In genomic region chr14:50003213-50004021, GRCh38 we compare ENCODE assay signal across 8 cellular contexts.
DNase-seq lines count a peak whose midpoint lies in the region.

No MANE protein-coding gene starts in this region.

- H3K36me3 ChIP-seq in GM23248 (ENCODE audit: low read depth): no peaks in the 10 kb centered on the region
- H3K36me3 ChIP-seq in iPS DF 6.9 (ENCODE audit: control insufficient read depth, insufficient read depth, low read length): no peaks in the 10 kb centered on the region
- no peaks in the 10 kb centered on the region for H3K36me3 ChIP-seq in skeletal muscle tissue (ENCODE audit: control insufficient read depth in 3 of 3, insufficient read depth in 3 of 3, low read length in 3 of 3)

- H3K27ac ChIP-seq in GM23248: peak overlapping the region; percentile 92
- H3K27ac ChIP-seq in iPS DF 6.9 (ENCODE audit: low read length): no peak overlapping the region
- H3K27ac ChIP-seq in skeletal muscle tissue (ENCODE audit: low read depth, low read length): peak overlapping the region; percentile 88

- H4K20me1 ChIP-seq in GM23248 (ENCODE audit: insufficient read depth): no peaks in the 10 kb centered on the region

- peak; percentile 55 for DNase-seq in GF-D8 (lab: John Stamatoyannopoulos, UW)
- peak; percentile 88 for DNase-seq in GM23248
- peak; percentile 72 for DNase-seq in LHCN-M2 (ENCODE audit: low read depth)
- peak; percentile 54 for DNase-seq in T follicular helper cell (ENCODE audit: low read depth)
- peak; percentile 35 for DNase-seq in amniotic epithelial cell (ENCODE audit: low read depth)
- no peak for DNase-seq in iPS DF 6.9 (ENCODE audit: low read depth, low spot score)
- no peak for DNase-seq in pons (ENCODE audit: low spot score)

- in situ Hi-C loops in GM23248 (cut with MboI): no loop called here

- peaks cover 54% of the 10 kb centered on the region for H3K4me1 ChIP-seq in GM23248 (ENCODE audit: insufficient read depth)
- peaks cover 10% of the 10 kb centered on the region for H3K4me1 ChIP-seq in iPS DF 6.9 (ENCODE audit: control insufficient read depth, insufficient read depth, low read length)
- H3K4me1 ChIP-seq in skeletal muscle tissue (ENCODE audit: control insufficient read depth in 3 of 3, insufficient read depth in 3 of 3, low read length in 3 of 3): peaks cover 43 to 50% (median 45%) of the 10 kb centered on the region in 3 donors

- H3K27me3 ChIP-seq in GM23248 (replicated peaks; ENCODE audit: insufficient read depth) (no peaks in the 10 kb centered on the region), iPS DF 6.9 (ENCODE audit: control insufficient read depth, insufficient read depth, low read length) (no peaks in the 10 kb centered on the region), skeletal muscle tissue (ENCODE audit: control insufficient read depth in 3 of 3, insufficient read depth in 3 of 3, low read length in 3 of 3) (no peaks in the 10 kb centered on the region)

- no peaks in the 10 kb centered on the region for H3K79me2 ChIP-seq in GM23248 (ENCODE audit: insufficient read depth)

- H3K4me2 ChIP-seq in GM23248 (ENCODE audit: unreplicated experiment): peak overlapping the region; percentile 78

- 3% methylated on average over 28 to 39 of the region's 54 CpGs for WGBS in GM23248 (ENCODE audit: low coverage in 1 of 2, low lambda C conversion rate in 2 of 2, missing lambda C conversion rate in 2 of 2), 2 experiments
- WGBS in iPS DF 6.9 (ENCODE audit: insufficient coverage, insufficient read length): no CpG with 5 or more reads among the region's 54 CpGs

- H3K9me3 ChIP-seq in GM23248 (ENCODE audit: low read depth) (no peaks in the 10 kb centered on the region), iPS DF 6.9 (ENCODE audit: control insufficient read depth, insufficient read depth, low read length) (no peaks in the 10 kb centered on the region), skeletal muscle tissue (ENCODE audit: control insufficient read depth in 3 of 3, low read length in 3 of 3) (no peaks in the 10 kb centered on the region)

- H3K9ac ChIP-seq in GM23248 (peak overlapping the region; percentile 84), skeletal muscle tissue (ENCODE audit: low read depth in 1 of 3, low read length in 3 of 3) (peak overlapping the region; percentile 51 to 88 (median 79))

- peak overlapping the region; percentile 67 for H3K4me3 ChIP-seq in GM23248
- H3K4me3 ChIP-seq in iPS DF 6.9 (ENCODE audit: low read length): peak overlapping the region; percentile 19; the same call in 1 of the 2 replicates
- H3K4me3 ChIP-seq in skeletal muscle tissue (ENCODE audit: low read length in 3 of 3): peak overlapping the region; percentile 76 to 81 (median 78)

- peak overlapping the region; percentile 77 for H2AFZ ChIP-seq in GM23248

- H3F3A ChIP-seq in GM23248 (ENCODE audit: insufficient read depth): peaks cover 48% of the 10 kb centered on the region

- H3K9me2 ChIP-seq in GM23248 (ENCODE audit: insufficient read depth): no peaks in the 10 kb centered on the region

Comparison
In these comparisons a context has a peak if more than half of its experiments do, and no peak if none do; other contexts are left out.
1. DNase-seq: peak in GF-D8 (single experiment), GM23248 (single experiment), LHCN-M2 (single experiment), T follicular helper cell (single experiment) and amniotic epithelial cell (single experiment); none in iPS DF 6.9 (single experiment) and pons (single experiment).
2. H3K4me3 ChIP-seq: peak in every context shown above with its lines; median percentile 78 in skeletal muscle tissue; 67 in GM23248; 19 in iPS DF 6.9.